ENCODE assay signal across 8 cellular contexts in genomic region chr13:112510002-112510780, GRCh38.
DNase-seq lines count a peak whose midpoint lies in the region; ATAC-seq and TF ChIP-seq lines count a peak whose summit lies in the region.

No MANE protein-coding gene starts in this region.

- peak; percentile 53 for DNase-seq in A172 (ENCODE audit: low spot score)
- peak; percentile 19 to 58 for DNase-seq in NCI-H1930 (lab: John Stamatoyannopoulos, UW)
- DNase-seq in ascending aorta (ENCODE audit: low spot score in 2 of 2), result no peak
- peak; percentile 89 for DNase-seq in iPS-NIHi11 (ENCODE audit: low spot score)
- DNase-seq in testis, result peak; percentile 54
- DNase-seq in OCI-M2 (lab: John Stamatoyannopoulos, UW; ENCODE audit: unreplicated experiment), result no peak

- no peaks in the 10 kb centered on the region for H3K9me3 ChIP-seq in ascending aorta
- no peaks in the 10 kb centered on the region for H3K9me3 ChIP-seq in testis

- H3K27me3 ChIP-seq in ascending aorta, result no peaks in the 10 kb centered on the region
- H3K27me3 ChIP-seq in testis, result no peaks in the 10 kb centered on the region

- peaks cover 24 to 45% of the 10 kb centered on the region in 2 donors for H3K36me3 ChIP-seq in ascending aorta
- H3K36me3 ChIP-seq in testis (ENCODE audit: low read depth, missing control alignments), result no peaks in the 10 kb centered on the region

- intact Hi-C loops in ascending aorta (cut with DNase I) (loop anchor here (5.0 kb wide), 1 partner anchor 97 kb away; no protein-coding TSS in a partner anchor), testis (cut with DNase I; ENCODE audit: low total_unique reads) (no loop called here)

- WGBS in testis, 2 donors, result 72 to 74% methylated on average over 15 of the region's 15 CpGs

- no peak for TF ChIP-seq POLR2A in testis (IDR thresholded peaks at IDR 0.05)

- TF ChIP-seq CTCF in GM12873 (IDR thresholded peaks at IDR 0.05; ENCODE audit: insufficient read depth, low read depth, low read length, missing control alignments), result peak; percentile 47
- TF ChIP-seq CTCF in ascending aorta (IDR thresholded peaks at IDR 0.05), result peak in 2 of 3 experiments; percentile 40 to 47
- peak in 2 of 3 experiments; percentile 24 to 40 for TF ChIP-seq CTCF in testis (IDR thresholded peaks at IDR 0.05)

- H3K4me3 ChIP-seq in ascending aorta (no peak overlapping the region), testis (no peak overlapping the region)

- no peak for ATAC-seq in HG03439 (IDR thresholded peaks at IDR 0.05; ENCODE audit: unreplicated experiment)

- H3K27ac ChIP-seq in ascending aorta, result no peak overlapping the region
- no peak overlapping the region for H3K27ac ChIP-seq in testis

- H3K4me1 ChIP-seq in ascending aorta (no peaks in the 10 kb centered on the region), testis (no peaks in the 10 kb centered on the region)

Comparison
In these comparisons a context has a peak if more than half of its experiments do, and no peak if none do; other contexts are left out.
1. DNase-seq: peak in A172 (single experiment), NCI-H1930 (2 of 2), iPS-NIHi11 (single experiment) and testis (single experiment); none in ascending aorta (0 of 2) and OCI-M2 (single experiment).
2. Peak in every context shown above with its lines, with median percentiles within 50 percentile points of each other: CTCF ChIP-seq.